ENCODE assay signal across 12 cellular contexts in the genomic region with DNA sequence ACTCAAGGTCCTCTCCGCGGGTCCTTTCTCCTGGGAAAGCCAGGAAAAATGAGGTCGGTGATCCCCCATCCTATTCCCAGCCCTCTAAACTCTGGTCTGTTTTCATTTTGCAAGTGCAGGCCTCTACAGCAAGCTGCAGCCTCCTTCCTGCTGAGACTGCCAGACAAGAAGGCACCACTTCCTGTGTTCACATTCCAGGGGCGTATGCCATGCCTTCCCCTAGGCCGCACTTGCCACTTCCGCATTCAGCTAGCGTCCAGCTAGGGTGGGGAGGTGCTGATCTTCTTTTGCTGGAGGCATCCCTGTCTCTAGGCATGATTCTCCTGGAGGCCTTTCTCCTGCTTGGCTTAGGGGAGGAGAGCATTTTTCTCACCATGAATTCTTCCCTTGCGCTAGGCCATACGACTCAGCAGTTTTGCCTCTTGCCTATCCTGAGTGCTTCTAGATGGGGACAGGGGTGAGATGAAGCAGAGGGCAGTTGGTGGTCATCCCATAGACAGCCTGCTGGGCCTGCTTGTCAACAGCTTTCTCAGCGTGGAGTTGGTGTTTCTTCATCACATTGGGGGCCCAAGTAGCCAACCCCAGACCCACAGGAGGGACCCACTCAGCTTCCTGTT.
A peak's percentile ranks its signal among the peaks of the same experiment; 100 is the strongest.
DNase-seq lines count a peak whose midpoint lies in the region; ATAC-seq and TF ChIP-seq lines count a peak whose summit lies in the region.
"Had no signal": no experiment of that assay in that cellular context is flagged by ENCODE, and none has a peak within 500 bp of the region (broad histone marks: within the 10 kb centered on the region; RNA-seq: fewer than 3 reads in every experiment).

No MANE protein-coding gene starts in this region.

- H3K4me1 Mint-ChIP-seq in activated CD4-positive, alpha-beta T cell treated with anti-CD3 and anti-CD28 coated beads for 36 hours, result peaks cover 19% of the 10 kb centered on the region

- peak overlapping the region; percentile 99 for H4K91ac ChIP-seq in trophoblast cell (ENCODE audit: low read depth, low read length)

- peaks cover 60 to 64% of the 10 kb centered on the region in 2 experiments for H3K4me1 ChIP-seq in trophoblast cell (ENCODE audit: control insufficient read depth in 1 of 2, insufficient read depth in 2 of 2, low read length in 2 of 2)
- H3K4me1 ChIP-seq: thyroid gland had no signal

- no peak overlapping the region for H3K4me2 ChIP-seq in trophoblast cell (ENCODE audit: low read length)

- ATAC-seq in activated CD4-positive, alpha-beta T cell treated with anti-CD3 and anti-CD28 coated beads for 36 hours, result no peak
- ATAC-seq in activated CD4-positive, CD25-positive, alpha-beta regulatory T cell treated with anti-CD3 and anti-CD28 coated beads, Interleukin-2, amount 50 U/mL, for 24 hours, result no peak
- ATAC-seq: left colon had no signal

- H3K79me1 ChIP-seq in trophoblast cell (ENCODE audit: low read length), result peaks cover 68% of the 10 kb centered on the region

- no peak overlapping the region for H3K4me3 Mint-ChIP-seq in activated CD4-positive, alpha-beta T cell treated with anti-CD3 and anti-CD28 coated beads for 36 hours

- POLR2A ChIA-PET in activated CD4-positive, alpha-beta T cell treated with anti-CD3 and anti-CD28 coated beads for 36 hours (lab: Charles Lee), result no interaction called here

- peak overlapping the region; percentile 61 for H3K27ac Mint-ChIP-seq in activated CD4-positive, alpha-beta T cell treated with anti-CD3 and anti-CD28 coated beads for 36 hours

- H3K23ac ChIP-seq in trophoblast cell (ENCODE audit: low read length), result no peak overlapping the region

- no peaks in the 10 kb centered on the region for H3K36me3 Mint-ChIP-seq in activated CD4-positive, alpha-beta T cell treated with anti-CD3 and anti-CD28 coated beads for 36 hours (ENCODE audit: low read depth)

- H4K8ac ChIP-seq in trophoblast cell (ENCODE audit: low read depth, low read length), result peak overlapping the region; percentile 86

- H3K27me3 Mint-ChIP-seq in activated CD4-positive, alpha-beta T cell treated with anti-CD3 and anti-CD28 coated beads for 36 hours, result no peaks in the 10 kb centered on the region

- peak overlapping the region; percentile 93 for H3K14ac ChIP-seq in trophoblast cell (ENCODE audit: low read length)

- no peaks in the 10 kb centered on the region for H3K27me3 ChIP-seq in trophoblast cell (ENCODE audit: insufficient read depth, low read length)
- H3K27me3 ChIP-seq: thyroid gland had no signal

- H3K36me3 ChIP-seq in trophoblast cell (ENCODE audit: control insufficient read depth in 1 of 2, insufficient read depth in 2 of 2, low read length in 2 of 2), result no peaks in the 10 kb centered on the region
- H3K36me3 ChIP-seq: thyroid gland had no signal

- H2AFZ ChIP-seq in trophoblast cell (ENCODE audit: insufficient read depth, low read length, poor library complexity), result peak overlapping the region; percentile 48

- CTCF ChIA-PET in activated CD4-positive, alpha-beta T cell treated with anti-CD3 and anti-CD28 coated beads for 36 hours (lab: Charles Lee), result no interaction called here

- H3K9ac ChIP-seq in trophoblast cell (ENCODE audit: low read length), result no peak overlapping the region

- H3K4ac ChIP-seq in trophoblast cell (ENCODE audit: low read depth, low read length), result peak overlapping the region; percentile 54

- no CpG with 5 or more reads among the region's 10 CpGs for WGBS in trophoblast cell (ENCODE audit: extremely low coverage, insufficient coverage, insufficient read length)

- H3K79me2 ChIP-seq in trophoblast cell (ENCODE audit: control insufficient read depth, insufficient read depth, low read length, poor library complexity), result peaks cover 18% of the 10 kb centered on the region

- peak overlapping the region; percentile 95 for H2BK120ac ChIP-seq in trophoblast cell (ENCODE audit: insufficient read depth, low read length, poor library complexity)

- peak; percentile 17 for DNase-seq in activated CD4-positive, alpha-beta T cell treated with anti-CD3 and anti-CD28 coated beads for 36 hours
- no peak for DNase-seq in activated CD4-positive, alpha-beta T cell treated with anti-CD3 and anti-CD28 coated beads for 1 hour
- DNase-seq in RPMI7951 (ENCODE audit: low read depth), result peak; percentile 64
- DNase-seq in fibroblast of villous mesenchyme (ENCODE audit: low read depth), result peak; percentile 16
- DNase-seq in trophoblast cell, result no peak
- no peak for DNase-seq in NCI-H2107 (lab: John Stamatoyannopoulos, UW)
- no peak for DNase-seq in stimulated activated CD4-positive, alpha-beta T cell treated with anti-CD3 and anti-CD28 coated beads, Interleukin-4, amount 100 ng/mL, for 24 hours
- DNase-seq: left colon, NCI-H2171 had no signal

- H3K18ac ChIP-seq in trophoblast cell (ENCODE audit: low read length), result peak overlapping the region; percentile 92

- peak overlapping the region; percentile 93 for H3K27ac ChIP-seq in trophoblast cell (ENCODE audit: low read depth, low read length)
- H3K27ac ChIP-seq: thyroid gland, VCaP had no signal

- intact Hi-C loops in activated CD4-positive, alpha-beta T cell treated with anti-CD3 and anti-CD28 coated beads for 36 hours (cut with DNase I, micrococcal nuclease), result no loop called here

- peak overlapping the region; percentile 75 for H2BK5ac ChIP-seq in trophoblast cell (ENCODE audit: low read depth, low read length, poor library complexity)

- H2AK5ac ChIP-seq in trophoblast cell (ENCODE audit: low read length), result peak overlapping the region; percentile 93

- no peak overlapping the region for H3K4me3 ChIP-seq in fibroblast of villous mesenchyme (ENCODE audit: low read depth, low read length)
- H3K4me3 ChIP-seq in trophoblast cell (ENCODE audit: low read depth, low read length), result no peak overlapping the region
- H3K4me3 ChIP-seq: thyroid gland had no signal

- TF ChIP-seq CTCF in fibroblast of villous mesenchyme (IDR thresholded peaks at IDR 0.05; ENCODE audit: insufficient read depth, low read depth, low read length), result no peak

- H3K9me3 ChIP-seq in trophoblast cell (ENCODE audit: insufficient read depth, low read depth, low read length), result no peaks in the 10 kb centered on the region
- H3K9me3 ChIP-seq: thyroid gland had no signal

- no peak overlapping the region for H4K12ac ChIP-seq in trophoblast cell (ENCODE audit: low read depth, low read length)

- no peaks in the 10 kb centered on the region for H3K9me3 Mint-ChIP-seq in activated CD4-positive, alpha-beta T cell treated with anti-CD3 and anti-CD28 coated beads for 36 hours (ENCODE audit: low read depth)

- H2BK12ac ChIP-seq in trophoblast cell (ENCODE audit: low read length), result peak overlapping the region; percentile 97

Comparison
In these comparisons a context has a peak if more than half of its experiments do, and no peak if none do; other contexts are left out.
1. DNase-seq: peak in activated CD4-positive, alpha-beta T cell treated with anti-CD3 and anti-CD28 coated beads for 36 hours (single experiment), RPMI7951 (single experiment) and fibroblast of villous mesenchyme (single experiment); none in activated CD4-positive, alpha-beta T cell treated with anti-CD3 and anti-CD28 coated beads for 1 hour (single experiment), trophoblast cell (0 of 2), NCI-H2107 (single experiment) and stimulated activated CD4-positive, alpha-beta T cell treated with anti-CD3 and anti-CD28 coated beads, Interleukin-4, amount 100 ng/mL, for 24 hours (single experiment).